1 cellular context compared by ENCODE assay signal in the genomic region with DNA sequence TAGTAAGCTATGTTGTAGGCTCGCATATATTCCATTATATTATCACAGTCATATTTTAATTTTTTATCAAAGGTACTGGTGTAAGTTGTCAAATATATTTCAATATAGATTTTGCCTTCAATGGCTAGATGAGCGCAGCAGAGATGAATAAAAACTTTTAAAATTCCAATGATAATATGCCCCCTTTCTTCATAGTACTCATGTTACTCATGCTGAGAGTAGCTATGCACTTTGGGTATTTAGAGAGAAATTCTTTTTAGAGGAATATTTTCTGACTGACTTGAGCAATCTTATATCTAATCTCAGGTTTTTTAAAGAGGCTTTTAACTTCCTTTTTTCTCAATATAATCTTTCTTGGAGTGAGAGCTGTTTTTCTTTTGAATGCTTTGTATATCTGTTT.
TF ChIP-seq lines count a peak whose summit lies in the region.

No MANE protein-coding gene starts in this region.

TF ChIP-seq in IMR-90, 13 proteins besides CTCF, POLR2A, EP300 and RAD21 (continued from another document):
- TF ChIP-seq MAFK (IDR thresholded peaks at IDR 0.05; ENCODE audit: low read depth, low read length) (no peak), SMC3 (IDR thresholded peaks at IDR 0.05; ENCODE audit: low read depth, low read length) (no peak), BHLHE40 (IDR thresholded peaks at IDR 0.05; ENCODE audit: low read depth, low read length) (no peak), CEBPB (IDR thresholded peaks at IDR 0.05; ENCODE audit: low read depth, low read length) (no peak; the same call in 1 of the 2 replicates), RCOR1 (IDR thresholded peaks at IDR 0.05; ENCODE audit: insufficient replicate concordance, low read length) (no peak), MAZ (IDR thresholded peaks at IDR 0.05; ENCODE audit: borderline replicate concordance, low read depth, low read length) (no peak), FOS (IDR thresholded peaks at IDR 0.05; ENCODE audit: low read depth, low read length) (no peak), MXI1 (IDR thresholded peaks at IDR 0.05; ENCODE audit: borderline replicate concordance, low read depth, low read length) (no peak), CHD1 (IDR thresholded peaks at IDR 0.05; ENCODE audit: low read depth, low read length) (no peak), RFX5 (IDR thresholded peaks at IDR 0.05; ENCODE audit: low read depth, low read length) (no peak), NFE2L2 (IDR thresholded peaks at IDR 0.05; ENCODE audit: low read depth, low read length) (no peak)
- TF ChIP-seq, protein P1, sequence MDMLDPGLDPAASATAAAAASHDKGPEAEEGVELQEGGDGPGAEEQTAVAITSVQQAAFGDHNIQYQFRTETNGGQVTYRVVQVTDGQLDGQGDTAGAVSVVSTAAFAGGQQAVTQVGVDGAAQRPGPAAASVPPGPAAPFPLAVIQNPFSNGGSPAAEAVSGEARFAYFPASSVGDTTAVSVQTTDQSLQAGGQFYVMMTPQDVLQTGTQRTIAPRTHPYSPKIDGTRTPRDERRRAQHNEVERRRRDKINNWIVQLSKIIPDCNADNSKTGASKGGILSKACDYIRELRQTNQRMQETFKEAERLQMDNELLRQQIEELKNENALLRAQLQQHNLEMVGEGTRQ (IDR thresholded peaks at IDR 0.05; ENCODE audit: low read depth, low read length) = no peak
